ENCODE assay signal across 17 cellular contexts in the genomic region with DNA sequence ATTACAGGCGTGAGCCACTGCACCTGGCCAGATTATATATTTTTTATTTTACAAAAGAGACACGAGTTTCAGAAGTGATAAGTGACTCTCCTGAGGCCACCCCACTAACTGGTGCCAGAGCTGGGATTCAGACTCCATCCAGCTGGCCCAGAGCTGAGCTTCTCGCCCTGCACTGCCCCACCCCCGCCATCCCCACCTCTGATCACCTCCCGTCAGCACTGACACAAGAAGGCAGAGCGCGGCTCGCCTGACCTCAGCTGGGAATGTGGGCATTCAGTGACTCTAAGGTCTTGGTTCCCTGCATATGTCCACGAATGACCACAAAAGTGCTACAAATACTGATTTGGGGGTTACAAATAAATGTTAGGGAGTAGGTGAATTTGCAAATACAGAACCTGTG. TPM values are rescaled to one million over a fixed set of nuclear protein-coding genes. Genes with fewer than 3 reads are reported as not detected.
A peak's percentile ranks its signal among the peaks of the same experiment; 100 is the strongest.
DNase-seq lines count a peak whose midpoint lies in the region; ATAC-seq and TF ChIP-seq lines count a peak whose summit lies in the region.
"Had no signal": no experiment of that assay in that cellular context is flagged by ENCODE, and none has a peak within 500 bp of the region (broad histone marks: within the 10 kb centered on the region; RNA-seq: fewer than 3 reads in every experiment).

No MANE protein-coding gene starts in this region.

- H3K4me1 ChIP-seq in mucosa of descending colon (ENCODE audit: low read depth), result peaks cover 9% of the 10 kb centered on the region

- intact Hi-C loops in mucosa of descending colon (cut with DNase I, micrococcal nuclease), result no loop called here

- no peak overlapping the region for H3K4me3 ChIP-seq in WERI-Rb-1 (ENCODE audit: low read depth, low read length)
- no peak overlapping the region for H3K4me3 ChIP-seq in mucosa of descending colon

- H3K27ac ChIP-seq in WERI-Rb-1, result no peak overlapping the region

- TF ChIP-seq CTCF in WERI-Rb-1 (IDR thresholded peaks at IDR 0.05; ENCODE audit: low read depth, low read length), result no peak
- TF ChIP-seq CTCF in nephron progenitor cell (IDR thresholded peaks at IDR 0.05), result no peak
- TF ChIP-seq CTCF in mucosa of descending colon (IDR thresholded peaks at IDR 0.05), result no peak

- no peak for ATAC-seq in HG03175 (IDR thresholded peaks at IDR 0.05; ENCODE audit: unreplicated experiment)
- ATAC-seq in mucosa of descending colon, result no peak
- ATAC-seq: HCT116 had no signal

- DNase-seq in NCI-H748 (lab: John Stamatoyannopoulos, UW; ENCODE audit: unreplicated experiment) (peak; percentile 1), NCI-H748 treated with DMSO at 0.1 percent for 48 hours (lab: John Stamatoyannopoulos, UW) (no peak), ELF-1 (ENCODE audit: low read depth, low spot score) (peak; percentile 24), WERI-Rb-1 (peak; percentile 10), nephron progenitor cell (peak; percentile 5), mucosa of descending colon (no peak)
- DNase-seq: C1 segment of cervical spinal cord; Calu3; CD4-positive, alpha-beta T cell; DMS153; DMS79 treated with DMSO at 0.1 percent for 48 hours; EL; GDM1 had no signal

- H3K9me3 ChIP-seq in WERI-Rb-1 (ENCODE audit: severe bottlenecking) (no peaks in the 10 kb centered on the region), mucosa of descending colon (no peaks in the 10 kb centered on the region)

- H3K36me3 ChIP-seq in WERI-Rb-1 (no peaks in the 10 kb centered on the region), mucosa of descending colon (ENCODE audit: low read depth) (no peaks in the 10 kb centered on the region)

- no peaks in the 10 kb centered on the region for H3K27me3 Mint-ChIP-seq in nephron progenitor cell (ENCODE audit: low read depth, poor library complexity)
- H3K27me3 Mint-ChIP-seq: CD4-positive, alpha-beta T cell had no signal

- no peak overlapping the region for H3K4me3 Mint-ChIP-seq in nephron progenitor cell
- H3K4me3 Mint-ChIP-seq: B cell; CD4-positive, alpha-beta T cell had no signal

- H3K27me3 ChIP-seq in WERI-Rb-1 (ENCODE audit: insufficient read depth, low read depth, severe bottlenecking), result no peaks in the 10 kb centered on the region

- H3K36me3 Mint-ChIP-seq in nephron progenitor cell (ENCODE audit: low read depth), result no peaks in the 10 kb centered on the region

- H3K4me1 Mint-ChIP-seq in nephron progenitor cell, result no peaks in the 10 kb centered on the region
- H3K4me1 Mint-ChIP-seq: B cell had no signal

- no peak overlapping the region for H3K27ac Mint-ChIP-seq in nephron progenitor cell
- H3K27ac Mint-ChIP-seq: B cell; CD4-positive, alpha-beta T cell had no signal

- H3K9me3 Mint-ChIP-seq in nephron progenitor cell, result peaks cover 5% of the 10 kb centered on the region
- H3K9me3 Mint-ChIP-seq: CD4-positive, alpha-beta T cell had no signal

RNA-seq across cellular contexts. Expression of a gene that starts 56.1 kb away (rescaled TPM):
- 10 to 100 TPM in 2 of 3 donors, 1 to 10 TPM in 1; 5.5 to 47.0 (median 12.5) TPM for total RNA-seq in mucosa of descending colon
- total RNA-seq: B cell; Calu3; CD4-positive, alpha-beta T cell; H4 had no signal

Comparison
In these comparisons a context has a peak if more than half of its experiments do, and no peak if none do; other contexts are left out.
1. DNase-seq: peak in NCI-H748 (single experiment), ELF-1 (single experiment), WERI-Rb-1 (single experiment) and nephron progenitor cell (single experiment); none in NCI-H748 treated with DMSO at 0.1 percent for 48 hours (single experiment) and mucosa of descending colon (0 of 3).